ENCODE assay signal across 17 cellular contexts in the genomic region with DNA sequence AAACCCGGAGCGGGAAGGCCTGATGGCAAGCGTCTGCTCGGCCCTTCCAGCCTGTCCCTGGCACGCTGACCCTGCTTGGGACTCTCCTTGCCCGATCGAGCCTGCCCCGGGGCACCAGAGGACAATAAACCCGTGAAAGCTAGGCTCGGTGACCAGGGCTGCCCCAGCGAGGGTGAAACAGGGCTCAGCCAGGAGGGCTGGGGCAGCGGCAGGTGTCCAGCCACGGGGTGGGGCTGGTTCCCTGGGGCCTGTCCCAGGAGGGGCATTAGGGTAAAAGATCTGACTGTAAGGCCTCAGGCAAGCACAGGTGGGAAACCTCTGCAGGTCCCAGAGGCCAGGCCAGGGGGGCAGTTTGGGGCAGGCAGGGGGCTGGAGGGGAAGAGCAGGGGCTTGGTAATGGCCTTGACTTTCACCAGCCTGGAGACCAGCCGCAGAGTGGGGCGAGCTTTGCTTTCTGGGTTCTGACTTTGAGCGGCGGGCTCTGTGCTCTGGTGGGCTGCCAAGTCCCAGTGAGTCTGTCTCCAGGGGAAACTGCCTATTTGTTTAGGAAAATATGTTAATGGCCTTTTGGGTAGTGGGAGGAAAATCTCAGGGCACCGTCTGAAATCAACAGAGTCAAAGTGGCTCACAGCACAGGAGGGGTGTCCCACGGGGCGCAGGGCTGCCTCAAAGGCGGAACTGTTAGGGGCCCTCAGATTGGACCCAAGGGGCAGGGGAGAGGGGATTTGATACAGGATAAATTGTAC.
DNase-seq lines count a peak whose midpoint lies in the region; ATAC-seq, FAIRE-seq and TF ChIP-seq lines count a peak whose summit lies in the region.
"Had no signal": no experiment of that assay in that cellular context is flagged by ENCODE, and none has a peak within 500 bp of the region (broad histone marks: within the 10 kb centered on the region; RNA-seq: fewer than 3 reads in every experiment).

No MANE protein-coding gene starts in this region.

- peak overlapping the region; percentile 38; the same call in 1 of the 2 replicates for H3K27ac ChIP-seq in BLaER1
- H3K27ac ChIP-seq in heart right ventricle = peak overlapping the region in 6 of 10 donors; percentile 36 to 60 (median 50)
- peak overlapping the region in 3 of 4 donors; percentile 22 to 42 (median 37) for H3K27ac ChIP-seq in pancreas
- H3K27ac ChIP-seq in dorsolateral prefrontal cortex = peak overlapping the region in 1 of 59 donors; percentile 41
- H3K27ac ChIP-seq in mesendoderm (ENCODE audit: low read depth, low read length) = no peak overlapping the region
- H3K27ac ChIP-seq: VCaP had no signal

- no peaks in the 10 kb centered on the region for H3K79me2 ChIP-seq in mesendoderm (ENCODE audit: control insufficient read depth, insufficient read depth, low read length)

- FAIRE-seq in pancreas (lab: Jason Lieb, UNC) = no peak

- H3K4me2 ChIP-seq in BLaER1 (peak overlapping the region; percentile 85), mesendoderm (ENCODE audit: low read length) (no peak overlapping the region)

- POLR2A ChIA-PET in naive thymus-derived CD8-positive, alpha-beta T cell (lab: Charles Lee) = no interaction called here

- H3K27me3 ChIP-seq in BLaER1 (no peaks in the 10 kb centered on the region), heart right ventricle (no peaks in the 10 kb centered on the region), pancreas (no peaks in the 10 kb centered on the region), dorsolateral prefrontal cortex (no peaks in the 10 kb centered on the region), mesendoderm (ENCODE audit: insufficient read depth, low read length, poor library complexity) (no peaks in the 10 kb centered on the region)

- peak overlapping the region in 1 of 10 donors; percentile 75 for H3K27ac Mint-ChIP-seq in naive thymus-derived CD8-positive, alpha-beta T cell
- H3K27ac Mint-ChIP-seq: activated naive CD8-positive, alpha-beta T cell treated with anti-CD3 and anti-CD28 coated beads, Interleukin-2, amount 10 ng/mL, durations not matched to agents 7 days and 5 days; dendritic cell treated with granulocyte-macrophage colony-stimulating factor and Interleukin-4, amounts not matched to agents 40 ng/mL and 50 ng/mL, for 4 days had no signal

- H3K36me3 ChIP-seq in BLaER1 (no peaks in the 10 kb centered on the region), heart right ventricle (no peaks in the 10 kb centered on the region), pancreas (no peaks in the 10 kb centered on the region), mesendoderm (ENCODE audit: control insufficient read depth, insufficient read depth, low read length) (no peaks in the 10 kb centered on the region)

- H2BK5ac ChIP-seq in mesendoderm (ENCODE audit: low read length) = no peak overlapping the region

- peaks cover 0 to 23% (median 0%) of the 10 kb centered on the region in 9 donors for H3K9me3 Mint-ChIP-seq in naive thymus-derived CD8-positive, alpha-beta T cell
- H3K9me3 Mint-ChIP-seq: activated naive CD8-positive, alpha-beta T cell treated with anti-CD3 and anti-CD28 coated beads, Interleukin-2, amount 10 ng/mL, durations not matched to agents 7 days and 5 days had no signal

- ATAC-seq in heart right ventricle = peak in 5 of 8 donors; percentile 7 to 21 (median 18)
- ATAC-seq in pancreas = peak in 3 of 4 donors; percentile 11 to 57 (median 19)
- ATAC-seq in naive thymus-derived CD8-positive, alpha-beta T cell = no peak

- no peak overlapping the region for H3K18ac ChIP-seq in mesendoderm (ENCODE audit: low read length)

- peak in 1 of 9 donors; percentile 17 for TF ChIP-seq CTCF in heart right ventricle (IDR thresholded peaks at IDR 0.05)
- no peak for TF ChIP-seq CTCF in pancreas (IDR thresholded peaks at IDR 0.05)
- TF ChIP-seq CTCF in dorsolateral prefrontal cortex (IDR thresholded peaks at IDR 0.05 in 54 of 56, conservative IDR thresholded peaks at IDR 0.05 in 2 of 56; ENCODE audit: low read depth in 1 of 56, partially characterized antibody in 56 of 56) = no peak

- H3K79me1 ChIP-seq in mesendoderm (ENCODE audit: low read length) = no peaks in the 10 kb centered on the region

- no peak overlapping the region for H2BK15ac ChIP-seq in mesendoderm (replicated peaks; ENCODE audit: low read depth)

- H4K8ac ChIP-seq in mesendoderm (ENCODE audit: low read depth, low read length) = no peak overlapping the region

- no peak overlapping the region for H3K4me3 Mint-ChIP-seq in naive thymus-derived CD8-positive, alpha-beta T cell
- H3K4me3 Mint-ChIP-seq: activated naive CD8-positive, alpha-beta T cell treated with anti-CD3 and anti-CD28 coated beads, Interleukin-2, amount 10 ng/mL, durations not matched to agents 7 days and 5 days; dendritic cell treated with granulocyte-macrophage colony-stimulating factor and Interleukin-4, amounts not matched to agents 40 ng/mL and 50 ng/mL, for 4 days; H9 had no signal

- intact Hi-C loops in heart right ventricle (cut with DNase I) (loop anchor here in 6 of 10 donors (5.0 to 10.0 kb wide), 4 partner anchors 38 to 65 kb away; partner anchors contain the start of gene INPP5A (in 3 of the 6)), pancreas (cut with DNase I) (no loop called here), dorsolateral prefrontal cortex (cut with DNase I) (no loop called here)

- H3K27me3 Mint-ChIP-seq in naive thymus-derived CD8-positive, alpha-beta T cell = peaks cover 0 to 13% (median 3%) of the 10 kb centered on the region in 5 donors

- 42 to 45% methylated on average over 21 of the region's 21 CpGs for WGBS in heart right ventricle, 2 donors
- WGBS in pancreas, 2 donors = 63 to 67% methylated on average over 21 of the region's 21 CpGs
- WGBS in mesendoderm (ENCODE audit: extremely low coverage, insufficient coverage, low lambda C conversion rate) = no CpG with 5 or more reads among the region's 21 CpGs

- peaks cover 0 to 4% (median 0%) of the 10 kb centered on the region in 4 donors for H3K4me1 Mint-ChIP-seq in naive thymus-derived CD8-positive, alpha-beta T cell

- peaks cover 9% of the 10 kb centered on the region; the same call in 1 of the 2 replicates for H3K9me3 ChIP-seq in BLaER1
- H3K9me3 ChIP-seq in heart right ventricle = peaks cover 0 to 12% (median 0%) of the 10 kb centered on the region in 11 donors
- H3K9me3 ChIP-seq in pancreas = no peaks in the 10 kb centered on the region

- no peak overlapping the region for H3K56ac ChIP-seq in mesendoderm (ENCODE audit: low read length)

- H2BK120ac ChIP-seq in mesendoderm (ENCODE audit: low read depth, low read length) = no peak overlapping the region

- H4K20me1 ChIP-seq in BLaER1 = 0 out of 2 replicates have a peak, but pooled peaks cover 6% of the 10 kb centered on the region

- H3K23ac ChIP-seq in mesendoderm (ENCODE audit: low read length) = no peak overlapping the region

- H3K4me3 ChIP-seq in BLaER1 = no peak overlapping the region
- H3K4me3 ChIP-seq in heart right ventricle = no peak overlapping the region
- H3K4me3 ChIP-seq in pancreas = no peak overlapping the region
- H3K4me3 ChIP-seq in dorsolateral prefrontal cortex = no peak overlapping the region
- no peak overlapping the region for H3K4me3 ChIP-seq in mesendoderm (ENCODE audit: low read length)

- H3K9ac ChIP-seq in BLaER1 (no peak overlapping the region), mesendoderm (ENCODE audit: low read length) (no peak overlapping the region)

- peaks cover 0 to 15% (median 0%) of the 10 kb centered on the region in 3 donors for H3K36me3 Mint-ChIP-seq in naive thymus-derived CD8-positive, alpha-beta T cell
- H3K36me3 Mint-ChIP-seq: activated naive CD8-positive, alpha-beta T cell treated with anti-CD3 and anti-CD28 coated beads, Interleukin-2, amount 10 ng/mL, durations not matched to agents 7 days and 5 days had no signal

- peaks cover 48% of the 10 kb centered on the region for H3K4me1 ChIP-seq in BLaER1
- peaks cover 15 to 51% (median 42%) of the 10 kb centered on the region in 9 donors for H3K4me1 ChIP-seq in heart right ventricle
- peaks cover 0 to 5% (median 4%) of the 10 kb centered on the region in 3 donors for H3K4me1 ChIP-seq in pancreas
- H3K4me1 ChIP-seq in mesendoderm (ENCODE audit: control insufficient read depth, low read depth, low read length) = no peaks in the 10 kb centered on the region

- no peak overlapping the region for H3K4ac ChIP-seq in mesendoderm (ENCODE audit: low read depth, low read length)

- no peak overlapping the region for H2AK5ac ChIP-seq in mesendoderm (ENCODE audit: low read length)

- DNase-seq in NCI-H2171 treated with DMSO at 0.1 percent for 48 hours (lab: John Stamatoyannopoulos, UW) (peak; percentile 78), heart right ventricle (no peak), pancreas (peak in 4 of 6 donors; percentile 47 to 66 (median 57)), dorsolateral prefrontal cortex (no peak), HK-2 (ENCODE audit: unreplicated experiment) (no peak), mesendoderm (no peak)
- no peak for DNase-seq in naive thymus-derived CD8-positive, alpha-beta T cell
- DNase-seq: activated CD8-positive, alpha-beta memory T cell treated with anti-CD3 and anti-CD28 coated beads, Interleukin-2, amount 50 U/mL, for 4 hours; activated naive CD8-positive, alpha-beta T cell treated with anti-CD3 and anti-CD28 coated beads, Interleukin-2, amount 10 ng/mL, durations not matched to agents 7 days and 5 days; AML-193; foreskin fibroblast; H9; NCI-H748 treated with DMSO at 0.1 percent for 48 hours; stimulated activated CD4-positive, alpha-beta T cell treated with anti-CD3 and anti-CD28 coated beads, Interleukin-15, amount 100 ng/mL, for 24 hours had no signal

- no peak overlapping the region for H4K5ac ChIP-seq in mesendoderm (ENCODE audit: low read length)

Comparison
In these comparisons a context has a peak if more than half of its experiments do, and no peak if none do; other contexts are left out.
1. DNase-seq: peak in NCI-H2171 treated with DMSO at 0.1 percent for 48 hours (single experiment) and pancreas (4 of 6); none in heart right ventricle (0 of 2), dorsolateral prefrontal cortex (0 of 10), HK-2 (single experiment), mesendoderm (single experiment) and naive thymus-derived CD8-positive, alpha-beta T cell (0 of 10).
2. ATAC-seq: peak in heart right ventricle (5 of 8) and pancreas (3 of 4); none in naive thymus-derived CD8-positive, alpha-beta T cell (0 of 2).
3. intact Hi-C loops: an anchor here in heart right ventricle (5.0 to 10.0 kb wide); none called in pancreas and dorsolateral prefrontal cortex.